ENCODE assay signal across 6 cellular contexts in the genomic region with DNA sequence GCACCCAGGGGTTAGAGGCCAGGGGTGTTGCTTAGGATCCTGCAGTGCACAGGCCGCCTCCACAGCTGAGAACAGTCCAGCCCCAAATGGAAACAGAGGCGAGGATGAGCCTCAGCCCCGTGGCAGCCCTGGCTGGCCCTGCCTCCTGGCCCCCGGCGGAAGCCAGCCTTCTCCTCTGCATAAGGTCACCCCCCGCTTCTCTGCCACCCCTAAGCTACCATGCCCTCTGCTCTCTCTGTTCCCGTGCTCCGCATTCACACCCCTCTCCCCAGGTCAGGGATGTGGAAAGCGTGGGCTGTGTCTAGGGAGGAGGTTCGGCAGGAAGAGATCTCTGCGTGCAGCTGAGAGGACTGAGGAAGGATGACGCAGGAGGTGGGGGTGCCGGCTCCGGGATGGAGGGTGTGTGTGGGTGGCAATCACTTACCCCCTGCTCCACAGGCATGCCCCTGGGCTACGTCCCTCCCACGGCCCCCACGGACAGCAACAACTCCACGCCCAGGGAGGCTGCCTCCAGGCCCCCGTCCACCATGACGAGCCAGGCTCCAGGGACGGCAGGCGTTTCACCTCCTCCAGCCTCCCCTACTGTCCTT. TPM values are rescaled to one million over a fixed set of nuclear protein-coding genes. Genes with fewer than 3 reads are reported as not detected.
A peak's percentile ranks its signal among the peaks of the same experiment; 100 is the strongest.
DNase-seq lines count a peak whose midpoint lies in the region; ATAC-seq and TF ChIP-seq lines count a peak whose summit lies in the region.

No MANE protein-coding gene starts in this region.

- no peak overlapping the region for H2BK12ac ChIP-seq in neuronal stem cell (ENCODE audit: low read length)

- WGBS in neuronal stem cell (ENCODE audit: extremely low coverage in 2 of 2, insufficient read length in 2 of 2, insufficient replicate concordance in 1 of 2), 2 donors, result no CpG with 5 or more reads among the region's 22 CpGs

- peaks cover 3% of the 10 kb centered on the region for H3K79me1 ChIP-seq in neuronal stem cell (ENCODE audit: low read depth, low read length)

- ATAC-seq in HG02840 (IDR thresholded peaks at IDR 0.05; ENCODE audit: low FRiP score, unreplicated experiment), result no peak

- H3K36me3 ChIP-seq in neuronal stem cell (replicated peaks in 1 of 2; ENCODE audit: control insufficient read depth in 2 of 2, insufficient read depth in 2 of 2, low read length in 2 of 2), result no peaks in the 10 kb centered on the region

- H2BK120ac ChIP-seq in neuronal stem cell (ENCODE audit: low read depth, low read length), result no peak overlapping the region

- H4K91ac ChIP-seq in neuronal stem cell (ENCODE audit: low read depth, low read length, poor library complexity), result no peak overlapping the region

- peak overlapping the region; percentile 12 for H3K4me3 ChIP-seq in astrocyte of the spinal cord (ENCODE audit: low read depth, low read length)
- no peak overlapping the region for H3K4me3 ChIP-seq in neuronal stem cell (ENCODE audit: low read length in 2 of 2)

- no peak overlapping the region for H3K23ac ChIP-seq in neuronal stem cell (ENCODE audit: low read depth, low read length, poor library complexity)

- no peak for TF ChIP-seq CTCF in astrocyte of the spinal cord (IDR thresholded peaks at IDR 0.05; ENCODE audit: low read depth, low read length)

- H4K8ac ChIP-seq in neuronal stem cell (ENCODE audit: low read depth, low read length), result no peak overlapping the region

- H3K18ac ChIP-seq in neuronal stem cell (ENCODE audit: low read length), result peak overlapping the region; percentile 53

- H3K9ac ChIP-seq in neuronal stem cell (ENCODE audit: low read depth, low read length, poor library complexity), result no peak overlapping the region

- H3K27ac ChIP-seq in neuronal stem cell (replicated peaks; ENCODE audit: low read length), result no peak overlapping the region

- no peak overlapping the region for H3K4me2 ChIP-seq in neuronal stem cell (ENCODE audit: insufficient read depth, low read length, poor library complexity, severe bottlenecking)

- no peak overlapping the region for H3K4ac ChIP-seq in neuronal stem cell (ENCODE audit: low read length)

- no peak overlapping the region for H2BK15ac ChIP-seq in neuronal stem cell (ENCODE audit: low read length)

- H3K14ac ChIP-seq in neuronal stem cell (ENCODE audit: low read length), result peak overlapping the region; percentile 85

- H3K4me1 ChIP-seq in neuronal stem cell (ENCODE audit: control insufficient read depth in 2 of 2, insufficient read depth in 1 of 2, low read depth in 1 of 2, low read length in 2 of 2), result peaks cover 5 to 18% of the 10 kb centered on the region in 2 donors

- no peaks in the 10 kb centered on the region for H3K9me3 ChIP-seq in neuronal stem cell (replicated peaks in 1 of 2; ENCODE audit: control insufficient read depth in 2 of 2, insufficient read depth in 1 of 2, low read depth in 1 of 2, low read length in 2 of 2)

- DNase-seq in CMK (ENCODE audit: low read depth) (peak; percentile 71), astrocyte of the spinal cord (ENCODE audit: low read depth, low spot score) (peak; percentile 41), neuronal stem cell (ENCODE audit: low spot score) (no peak), HuH-7.5 (ENCODE audit: low spot score) (no peak), NK-92 (lab: John Stamatoyannopoulos, UW; ENCODE audit: unreplicated experiment) (no peak)

- in situ Hi-C loops in astrocyte of the spinal cord (cut with HindIII; ENCODE audit: low sequenced_read_pairs), result no loop called here

- H2AK5ac ChIP-seq in neuronal stem cell (ENCODE audit: low read depth, low read length), result peak overlapping the region; percentile 29

- no peaks in the 10 kb centered on the region for H3K27me3 ChIP-seq in neuronal stem cell (ENCODE audit: control insufficient read depth in 3 of 3, insufficient read depth in 3 of 3, low read depth in 1 of 3, low read length in 3 of 3)

- H2AFZ ChIP-seq in neuronal stem cell (ENCODE audit: low read length), result peak overlapping the region; percentile 58

- no peak overlapping the region for H2BK5ac ChIP-seq in neuronal stem cell (ENCODE audit: low read length)

RNA-seq across cellular contexts. Expression of a gene that starts 6.0 kb away (rescaled TPM):
- 0.89 TPM for polyA plus RNA-seq in neuronal stem cell (2013, experiment 1 of 2)
- 0.94 TPM for polyA plus RNA-seq in neuronal stem cell (2013, experiment 2 of 2)

RNA-seq across cellular contexts. Expression of a gene that starts 9.3 kb away (rescaled TPM):
- 117 TPM for polyA plus RNA-seq in neuronal stem cell (2013, experiment 1 of 2)
- 115 TPM for polyA plus RNA-seq in neuronal stem cell (2013, experiment 2 of 2)

RNA-seq across cellular contexts. Expression of a gene that starts 17.9 kb away (rescaled TPM):
- 8.4 TPM for polyA plus RNA-seq in neuronal stem cell (2013, experiment 1 of 2)
- 8.7 TPM for polyA plus RNA-seq in neuronal stem cell (2013, experiment 2 of 2)

RNA-seq across cellular contexts. Expression of a gene that starts 29.7 kb away (rescaled TPM):
- 2.1 TPM for polyA plus RNA-seq in neuronal stem cell (2013, experiment 1 of 2)
- 2.3 TPM for polyA plus RNA-seq in neuronal stem cell (2013, experiment 2 of 2)

RNA-seq across cellular contexts. Expression of a gene that starts 32.8 kb away (rescaled TPM):
- polyA plus RNA-seq in neuronal stem cell (2013, experiment 1 of 2), result 26.8 TPM
- polyA plus RNA-seq in neuronal stem cell (2013, experiment 2 of 2), result 26.2 TPM

Comparison
In these comparisons a context has a peak if more than half of its experiments do, and no peak if none do; other contexts are left out.
1. DNase-seq: peak in CMK (single experiment) and astrocyte of the spinal cord (single experiment); none in neuronal stem cell (single experiment), HuH-7.5 (single experiment) and NK-92 (single experiment).